Comparison of ENCODE assay signal across 8 cellular contexts in genomic region chr2:239927424-239927981, GRCh38.
DNase-seq lines count a peak whose midpoint lies in the region; ATAC-seq, FAIRE-seq and TF ChIP-seq lines count a peak whose summit lies in the region.

No MANE protein-coding gene starts in this region.

- no peak overlapping the region for H2AFZ ChIP-seq in endothelial cell of umbilical vein (ENCODE audit: low read depth, low read length)

- TF ChIP-seq CTCF in endothelial cell of umbilical vein (IDR thresholded peaks at IDR 0.05; ENCODE audit: extremely low read depth in 1 of 2, insufficient read depth in 1 of 2, low read depth in 1 of 2, low read length in 2 of 2) = no peak
- TF ChIP-seq CTCF in psoas muscle (IDR thresholded peaks at IDR 0.05) = no peak

- peak overlapping the region; percentile 83 for H3K27ac Mint-ChIP-seq in activated CD4-positive, alpha-beta memory T cell treated with anti-CD3 and anti-CD28 coated beads for 36 hours

- POLR2A ChIA-PET in activated CD4-positive, alpha-beta memory T cell treated with anti-CD3 and anti-CD28 coated beads for 36 hours (lab: Charles Lee) = no interaction called here
- POLR2A ChIA-PET in endothelial cell of umbilical vein (lab: Charles Lee) = no interaction called here

- peak; percentile 82 for DNase-seq in AG08396 (ENCODE audit: low spot score)
- DNase-seq in M059J (ENCODE audit: low read depth) = peak; percentile 89
- DNase-seq in activated CD4-positive, alpha-beta memory T cell treated with anti-CD3 and anti-CD28 coated beads for 36 hours = peak; percentile 90
- peak; percentile 17 for DNase-seq in endothelial cell of umbilical vein (ENCODE audit: low read depth, low spot score)
- DNase-seq in psoas muscle = peak in 1 of 2 donors; percentile 51
- DNase-seq in NCI-H1436 (lab: John Stamatoyannopoulos, UW) = no peak

- intact Hi-C loops in activated CD4-positive, alpha-beta memory T cell treated with anti-CD3 and anti-CD28 coated beads for 36 hours (cut with micrococcal nuclease) = loop anchor here (1.0 kb wide), 1 partner anchor 606 kb away; no protein-coding TSS in a partner anchor
- intact Hi-C loops in endothelial cell of umbilical vein (cut with micrococcal nuclease) = loop anchor here (1.0 kb wide), 1 partner anchor 46 kb away; no protein-coding TSS in a partner anchor
- intact Hi-C loops in psoas muscle (cut with DNase I) = no loop called here

- H3K27me3 ChIP-seq in endothelial cell of umbilical vein (ENCODE audit: control insufficient read depth in 2 of 2, insufficient read depth in 2 of 2, low read length in 2 of 2) (no peaks in the 10 kb centered on the region), psoas muscle (ENCODE audit: insufficient read depth in 3 of 3, low read length in 2 of 3) (no peaks in the 10 kb centered on the region)

- H3K9me3 Mint-ChIP-seq in activated CD4-positive, alpha-beta memory T cell treated with anti-CD3 and anti-CD28 coated beads for 36 hours = no peaks in the 10 kb centered on the region

- H3K4me1 Mint-ChIP-seq in activated CD4-positive, alpha-beta memory T cell treated with anti-CD3 and anti-CD28 coated beads for 36 hours (ENCODE audit: low read depth) = peaks cover 24% of the 10 kb centered on the region

- H3K9ac ChIP-seq in endothelial cell of umbilical vein (replicated peaks; ENCODE audit: extremely low read depth, insufficient read depth, low read length) = no peak overlapping the region

- H3K79me2 ChIP-seq in endothelial cell of umbilical vein (ENCODE audit: control insufficient read depth, insufficient read depth, low read length) = no peaks in the 10 kb centered on the region

- H3K4me3 ChIP-seq in endothelial cell of umbilical vein (replicated peaks in 1 of 3; ENCODE audit: insufficient read depth in 1 of 3, low read depth in 1 of 3, low read length in 3 of 3) = no peak overlapping the region
- no peak overlapping the region for H3K4me3 ChIP-seq in psoas muscle

- no peak for TF ChIP-seq POLR2A in endothelial cell of umbilical vein (IDR thresholded peaks at IDR 0.05; ENCODE audit: low read depth, low read length)

- CTCF ChIA-PET in activated CD4-positive, alpha-beta memory T cell treated with anti-CD3 and anti-CD28 coated beads for 36 hours (lab: Charles Lee) = interaction anchor here (2.7 kb wide), 1 partner anchor 7 kb away, joined by 11 read pairs; no protein-coding TSS in a partner anchor
- CTCF ChIA-PET in endothelial cell of umbilical vein (lab: Charles Lee) = no interaction called here

- ATAC-seq in psoas muscle (peak; percentile 53 to 88 (median 77)), HG03039 (IDR thresholded peaks at IDR 0.05; ENCODE audit: unreplicated experiment) (no peak), HG03442 (IDR thresholded peaks at IDR 0.05; ENCODE audit: unreplicated experiment) (no peak)

- peak overlapping the region; percentile 36 for H3K4me3 Mint-ChIP-seq in activated CD4-positive, alpha-beta memory T cell treated with anti-CD3 and anti-CD28 coated beads for 36 hours

- H3K27ac ChIP-seq in endothelial cell of umbilical vein (ENCODE audit: insufficient read depth, low read depth, low read length) (no peak overlapping the region), psoas muscle (no peak overlapping the region)

- H4K20me1 ChIP-seq in endothelial cell of umbilical vein (replicated peaks; ENCODE audit: control insufficient read depth, extremely low read depth, insufficient read depth, low read length) = no peaks in the 10 kb centered on the region

- no peaks in the 10 kb centered on the region for H3K36me3 Mint-ChIP-seq in activated CD4-positive, alpha-beta memory T cell treated with anti-CD3 and anti-CD28 coated beads for 36 hours

- H3K4me1 ChIP-seq in endothelial cell of umbilical vein (ENCODE audit: control insufficient read depth, extremely low read depth, insufficient read depth, low read length) (no peaks in the 10 kb centered on the region), psoas muscle (no peaks in the 10 kb centered on the region)

- no peak overlapping the region for H3K4me2 ChIP-seq in endothelial cell of umbilical vein (ENCODE audit: insufficient read depth, low read length)

- 57 to 72% (median 63%) methylated on average over 12 of the region's 12 CpGs for WGBS in psoas muscle, 3 donors

- no peak for FAIRE-seq in endothelial cell of umbilical vein (lab: Jason Lieb, UNC)

- dilution Hi-C loops in endothelial cell of umbilical vein (cut with MboI; ENCODE audit: extremely low pct_ligation_motif_present, low sequenced_read_pairs) = no loop called here

- H3K27me3 Mint-ChIP-seq in activated CD4-positive, alpha-beta memory T cell treated with anti-CD3 and anti-CD28 coated beads for 36 hours = peaks cover 8% of the 10 kb centered on the region

- BruUV-seq in endothelial cell of umbilical vein (replicated peaks; lab: Mats Ljungman, UMichigan) = no TSS peak

- H3K9me3 ChIP-seq in endothelial cell of umbilical vein (replicated peaks; ENCODE audit: control insufficient read depth, insufficient read depth, low read length) (no peaks in the 10 kb centered on the region), psoas muscle (no peaks in the 10 kb centered on the region)

- no peaks in the 10 kb centered on the region for H3K9me1 ChIP-seq in endothelial cell of umbilical vein (replicated peaks; ENCODE audit: control insufficient read depth, extremely low read depth, insufficient read depth, low read length)

- H3K36me3 ChIP-seq in endothelial cell of umbilical vein (ENCODE audit: control insufficient read depth in 2 of 2, extremely low read depth in 1 of 2, insufficient read depth in 2 of 2, low read length in 2 of 2) = no peaks in the 10 kb centered on the region
- no peaks in the 10 kb centered on the region for H3K36me3 ChIP-seq in psoas muscle (ENCODE audit: insufficient read depth in 1 of 2, low read depth in 1 of 2)

TF ChIP-seq in endothelial cell of umbilical vein, 7 proteins besides CTCF, POLR2A, EP300 and RAD21:
- peak; percentile 56 for TF ChIP-seq FOS (IDR thresholded peaks at IDR 0.05; ENCODE audit: borderline replicate concordance, insufficient read depth, low read length)
- TF ChIP-seq MYC (IDR thresholded peaks at IDR 0.05; ENCODE audit: low read depth, low read length) = no peak
- TF ChIP-seq MAX (IDR thresholded peaks at IDR 0.05; ENCODE audit: insufficient read depth, insufficient read length) = no peak

Comparison
In these comparisons a context has a peak if more than half of its experiments do, and no peak if none do; other contexts are left out.
1. ATAC-seq: peak in psoas muscle (4 of 4); none in HG03039 (single experiment) and HG03442 (single experiment).
2. intact Hi-C loops: an anchor here in activated CD4-positive, alpha-beta memory T cell treated with anti-CD3 and anti-CD28 coated beads for 36 hours (1.0 kb wide) and endothelial cell of umbilical vein (1.0 kb wide); none called in psoas muscle.